21 cellular contexts compared by ENCODE assay signal in genomic region chr10:90818736-90819135, GRCh38. TPM values are rescaled to one million over a fixed set of nuclear protein-coding genes. Genes with fewer than 3 reads are reported as not detected.
"Had no signal": no experiment of that assay in that cellular context is flagged by ENCODE, and none has a peak within 500 bp of the region (broad histone marks: within the 10 kb centered on the region; RNA-seq: fewer than 3 reads in every experiment).

No MANE protein-coding gene starts in this region.

- H3K27me3 ChIP-seq: gastrocnemius medialis, left lung had no signal

- H3K36me3 ChIP-seq: esophagus muscularis mucosa, gastrocnemius medialis, heart right ventricle, left lung, lower lobe of right lung had no signal

- DNase-seq: dermis blood vessel endothelial cell; dorsolateral prefrontal cortex; effector CD4-positive, alpha-beta T cell; effector memory CD4-positive, alpha-beta T cell; foreskin melanocyte; gastrocnemius medialis; glutamatergic neuron; head of caudate nucleus; heart right ventricle; hippocampal formation; kidney; kidney glomerular epithelial cell; left cardiac atrium; left lung; left ventricle myocardium superior; lower lobe of right lung; mesendoderm; midbrain; naive thymus-derived CD4-positive, alpha-beta T cell had no signal

- H3K4me1 ChIP-seq: esophagus muscularis mucosa, gastrocnemius medialis, heart right ventricle, left lung, lower lobe of right lung had no signal

- ATAC-seq: gastrocnemius medialis; heart right ventricle; left cardiac atrium; left lung; left ventricle myocardium superior; lower lobe of right lung; naive thymus-derived CD4-positive, alpha-beta T cell had no signal

- H3K27ac ChIP-seq: coronary artery, dorsolateral prefrontal cortex, esophagus muscularis mucosa, gastrocnemius medialis, heart right ventricle, left lung, lower lobe of right lung had no signal

- H3K9me3 ChIP-seq: gastrocnemius medialis had no signal

- H3K4me3 ChIP-seq: coronary artery, dorsolateral prefrontal cortex, esophagus muscularis mucosa, gastrocnemius medialis, heart right ventricle, left lung, lower lobe of right lung had no signal

RNA-seq across cellular contexts. Expression of gene HTR7, which starts 39.1 kb away (rescaled TPM):
- total RNA-seq: dermis blood vessel endothelial cell, left ventricle myocardium superior had no signal
- polyA plus RNA-seq: naive thymus-derived CD4-positive, alpha-beta T cell had no signal
